25 cellular contexts compared by ENCODE assay signal in genomic region chr3:180981912-180982311, GRCh38. TPM values are rescaled to one million over a fixed set of nuclear protein-coding genes. Genes with fewer than 3 reads are reported as not detected.
DNase-seq lines count a peak whose midpoint lies in the region; ATAC-seq and TF ChIP-seq lines count a peak whose summit lies in the region.
"Had no signal": no experiment of that assay in that cellular context is flagged by ENCODE, and none has a peak within 500 bp of the region (broad histone marks: within the 10 kb centered on the region; RNA-seq: fewer than 3 reads in every experiment).

No MANE protein-coding gene starts in this region.

- H3K27ac Mint-ChIP-seq in natural killer cell (peak overlapping the region; percentile 35 to 50), WTC11 (peak overlapping the region; percentile 86)
- H3K27ac Mint-ChIP-seq in natural killer cell treated with Interleukin-12 subunit alpha and Interleukin-12 subunit beta and Interleukin-15 and Interleukin-18, amount 100 ng/mL, for 72 hours: peak overlapping the region in 1 of 2 donors; percentile 31
- H3K27ac Mint-ChIP-seq in naive thymus-derived CD8-positive, alpha-beta T cell: peak overlapping the region in 7 of 10 donors; percentile 26 to 69 (median 51)

- H3K36me3 ChIP-seq in colonic mucosa: no peaks in the 10 kb centered on the region

- CTCF ChIA-PET in WTC11 (lab: Charles Lee): no interaction called here

- H3K4me1 ChIP-seq in colonic mucosa: no peaks in the 10 kb centered on the region

- H3K36me3 Mint-ChIP-seq in natural killer cell (no peaks in the 10 kb centered on the region), WTC11 (peaks cover 17% of the 10 kb centered on the region)
- H3K36me3 Mint-ChIP-seq in natural killer cell treated with Interleukin-12 subunit alpha and Interleukin-12 subunit beta and Interleukin-15 and Interleukin-18, amount 100 ng/mL, for 72 hours: no peaks in the 10 kb centered on the region
- peaks cover 0 to 73% (median 7%) of the 10 kb centered on the region in 3 donors for H3K36me3 Mint-ChIP-seq in naive thymus-derived CD8-positive, alpha-beta T cell

- no peak overlapping the region for H3K4me3 ChIP-seq in colonic mucosa
- H3K4me3 ChIP-seq: stomach, tibial nerve had no signal

- TF ChIP-seq CTCF in natural killer cell (IDR thresholded peaks at IDR 0.05) (no peak), WTC11 (IDR thresholded peaks at IDR 0.05) (no peak), colonic mucosa (IDR thresholded peaks at IDR 0.05) (no peak)

- H3K4me1 Mint-ChIP-seq in natural killer cell (no peaks in the 10 kb centered on the region), WTC11 (peaks cover 9% of the 10 kb centered on the region)
- H3K4me1 Mint-ChIP-seq in natural killer cell treated with Interleukin-12 subunit alpha and Interleukin-12 subunit beta and Interleukin-15 and Interleukin-18, amount 100 ng/mL, for 72 hours (ENCODE audit: low read depth in 2 of 2): peaks cover 0 to 2% of the 10 kb centered on the region in 2 donors
- peaks cover 2 to 12% (median 8%) of the 10 kb centered on the region in 4 donors for H3K4me1 Mint-ChIP-seq in naive thymus-derived CD8-positive, alpha-beta T cell

- H3K27me3 Mint-ChIP-seq in natural killer cell (ENCODE audit: low read depth in 2 of 2) (no peaks in the 10 kb centered on the region), WTC11 (ENCODE audit: low read depth) (no peaks in the 10 kb centered on the region)
- no peaks in the 10 kb centered on the region for H3K27me3 Mint-ChIP-seq in natural killer cell treated with Interleukin-12 subunit alpha and Interleukin-12 subunit beta and Interleukin-15 and Interleukin-18, amount 100 ng/mL, for 72 hours
- H3K27me3 Mint-ChIP-seq in naive thymus-derived CD8-positive, alpha-beta T cell: no peaks in the 10 kb centered on the region
- H3K27me3 Mint-ChIP-seq: CD4-positive, CD25-positive, alpha-beta regulatory T cell had no signal

- H3K9ac ChIP-seq in colonic mucosa (ENCODE audit: low read depth in 2 of 2, low read length in 2 of 2): no peak overlapping the region
- H3K9ac ChIP-seq: parathyroid adenoma had no signal

- DNase-seq in natural killer cell: no peak
- DNase-seq in natural killer cell treated with Interleukin-12 subunit alpha and Interleukin-12 subunit beta and Interleukin-15 and Interleukin-18, amount 100 ng/mL, for 72 hours (ENCODE audit: low spot score): no peak
- DNase-seq in WTC11 (ENCODE audit: low spot score): no peak
- DNase-seq in naive thymus-derived CD8-positive, alpha-beta T cell: no peak
- no peak for DNase-seq in colonic mucosa
- DNase-seq: activated CD4-positive, alpha-beta T cell treated with anti-CD3 and anti-CD28 coated beads, Interleukin-2, amount 50 U/mL, for 4 hours; activated T-cell treated with anti-CD3 and anti-CD28 coated beads for 4 hours; CD4-positive, CD25-positive, alpha-beta regulatory T cell; central memory CD4-positive, alpha-beta T cell; DMS 273 treated with DMSO at 0.1 percent for 48 hours; head of caudate nucleus; left colon; mesenchymal stem cell; NCI-H1417; NCI-H2081; NCI-H82; stimulated activated CD4-positive, alpha-beta T cell treated with anti-CD3 and anti-CD28 coated beads, Interleukin-15, amount 100 ng/mL, for 24 hours; stomach had no signal

- intact Hi-C loops in natural killer cell (cut with micrococcal nuclease) (no loop called here), colonic mucosa (cut with DNase I) (no loop called here)

- H3K4me3 Mint-ChIP-seq in natural killer cell: no peak overlapping the region
- H3K4me3 Mint-ChIP-seq in natural killer cell treated with Interleukin-12 subunit alpha and Interleukin-12 subunit beta and Interleukin-15 and Interleukin-18, amount 100 ng/mL, for 72 hours: no peak overlapping the region
- no peak overlapping the region for H3K4me3 Mint-ChIP-seq in WTC11
- no peak overlapping the region for H3K4me3 Mint-ChIP-seq in naive thymus-derived CD8-positive, alpha-beta T cell

- ATAC-seq in natural killer cell (no peak), WTC11 (no peak), HG02885 (IDR thresholded peaks at IDR 0.05; ENCODE audit: poor library complexity, unreplicated experiment) (no peak), HG03025 (IDR thresholded peaks at IDR 0.05; ENCODE audit: low FRiP score, unreplicated experiment) (no peak)
- ATAC-seq in natural killer cell treated with Interleukin-12 subunit alpha and Interleukin-12 subunit beta and Interleukin-15 and Interleukin-18, amount 100 ng/mL, for 72 hours: no peak
- ATAC-seq in naive thymus-derived CD8-positive, alpha-beta T cell: no peak
- ATAC-seq: left colon, sciatic nerve, SK-N-SH treated with all-trans-retinoic acid at 6 μM for 48 hours had no signal

- H3K9me3 Mint-ChIP-seq in natural killer cell (no peaks in the 10 kb centered on the region), WTC11 (no peaks in the 10 kb centered on the region)
- no peaks in the 10 kb centered on the region for H3K9me3 Mint-ChIP-seq in natural killer cell treated with Interleukin-12 subunit alpha and Interleukin-12 subunit beta and Interleukin-15 and Interleukin-18, amount 100 ng/mL, for 72 hours
- no peaks in the 10 kb centered on the region for H3K9me3 Mint-ChIP-seq in naive thymus-derived CD8-positive, alpha-beta T cell
- H3K9me3 Mint-ChIP-seq: CD4-positive, CD25-positive, alpha-beta regulatory T cell had no signal

- no peaks in the 10 kb centered on the region for H3K9me3 ChIP-seq in colonic mucosa
- H3K9me3 ChIP-seq: stomach, tibial nerve had no signal

- POLR2A ChIA-PET in WTC11 (lab: Charles Lee): no interaction called here
- POLR2A ChIA-PET in naive thymus-derived CD8-positive, alpha-beta T cell (lab: Charles Lee): no interaction called here

- H3K27ac ChIP-seq in colonic mucosa: no peak overlapping the region
- H3K27ac ChIP-seq: parathyroid adenoma, tibial nerve, VCaP had no signal

- H3K27me3 ChIP-seq in colonic mucosa: no peaks in the 10 kb centered on the region
- H3K27me3 ChIP-seq: stomach, tibial nerve had no signal

TF ChIP-seq in WTC11, 78 proteins besides CTCF, POLR2A, EP300 and RAD21 (continues in another document):
- no peak for TF ChIP-seq STAT6 (CRISPR knock-in tag; conservative IDR thresholded peaks at IDR 0.05; ENCODE audit: low read depth)
- TF ChIP-seq ZNF121 (CRISPR knock-in tag; IDR thresholded peaks at IDR 0.05): no peak
- TF ChIP-seq MAX (CRISPR knock-in tag; IDR thresholded peaks at IDR 0.05): no peak
- TF ChIP-seq ZSCAN18 (CRISPR knock-in tag; IDR thresholded peaks at IDR 0.05): no peak
- TF ChIP-seq NFE2L1 (CRISPR knock-in tag; IDR thresholded peaks at IDR 0.05): no peak
- no peak for TF ChIP-seq USF1 (CRISPR knock-in tag; IDR thresholded peaks at IDR 0.05)
- no peak for TF ChIP-seq ZBTB21 (CRISPR knock-in tag; IDR thresholded peaks at IDR 0.05; ENCODE audit: borderline replicate concordance)
- TF ChIP-seq NR1H2 (CRISPR knock-in tag; IDR thresholded peaks at IDR 0.05): no peak

RNA-seq across cellular contexts. Expression of gene DNAJC19, which starts 7.6 kb away (rescaled TPM):
- total RNA-seq in natural killer cell: 10 to 100 TPM; 18.9 to 25.8 (median 22.2) TPM
- total RNA-seq in natural killer cell treated with Interleukin-12 subunit alpha and Interleukin-12 subunit beta and Interleukin-15 and Interleukin-18, amount 100 ng/mL, for 72 hours: 10 to 100 TPM; 26.5 to 37.7 TPM
- total RNA-seq in WTC11 (2021): 65.7 to 81.1 TPM (median 67.9 TPM) in 3 replicates
- total RNA-seq in naive thymus-derived CD8-positive, alpha-beta T cell: 10 to 100 TPM; 61.2 to 68.0 TPM
- polyA plus RNA-seq in naive thymus-derived CD8-positive, alpha-beta T cell: 100 to 1,000 TPM in 2 of 3 donors, 10 to 100 TPM in 1; 89.0 to 117 (median 106) TPM
- total RNA-seq in colonic mucosa: 10 to 100 TPM; 38.0 to 46.7 TPM
